ENCODE assay signal across 10 cellular contexts in genomic region chr3:134372405-134373277, GRCh38. TPM values are rescaled to one million over a fixed set of nuclear protein-coding genes. Genes with fewer than 3 reads are reported as not detected.
DNase-seq lines count a peak whose midpoint lies in the region; ATAC-seq, FAIRE-seq and TF ChIP-seq lines count a peak whose summit lies in the region.
"Had no signal": no experiment of that assay in that cellular context is flagged by ENCODE, and none has a peak within 500 bp of the region (broad histone marks: within the 10 kb centered on the region; RNA-seq: fewer than 3 reads in every experiment).

No MANE protein-coding gene starts in this region.

- no peaks in the 10 kb centered on the region for H3K9me3 Mint-ChIP-seq in astrocyte (ENCODE audit: unreplicated experiment)
- H3K9me3 Mint-ChIP-seq: activated T-helper 1 cell treated with anti-CD3 and anti-CD28 coated beads, Interleukin-12 subunit alpha, Interleukin-12 subunit beta, Interleukin-2, Interleukin-4 antibody, amounts not matched to agents 30 ng/mL and 10 ng/mL and 1 ng/mL, durations not matched to agents 14 hours and 24 hours and 36 hours; memory B cell had no signal

- H3K79me2 ChIP-seq in GM23248 (ENCODE audit: insufficient read depth) (peaks cover 66% of the 10 kb centered on the region), astrocyte (ENCODE audit: insufficient read depth, low read length) (peaks cover 68% of the 10 kb centered on the region)

- H2AFZ ChIP-seq in GM23248: no peak overlapping the region
- no peak overlapping the region for H2AFZ ChIP-seq in astrocyte (ENCODE audit: low read depth, low read length)

- H3K9me3 ChIP-seq in GM23248 (ENCODE audit: low read depth) (no peaks in the 10 kb centered on the region), astrocyte (ENCODE audit: insufficient read depth, low read depth, low read length) (no peaks in the 10 kb centered on the region), iPS-18a (ENCODE audit: control insufficient read depth, low read depth, low read length) (no peaks in the 10 kb centered on the region), skeletal muscle satellite cell (replicated peaks; ENCODE audit: low read length) (no peaks in the 10 kb centered on the region)

- H3K4me2 ChIP-seq in GM23248 (ENCODE audit: unreplicated experiment) (peak overlapping the region; percentile 95), astrocyte (ENCODE audit: low read length) (peak overlapping the region; percentile 100), skeletal muscle satellite cell (ENCODE audit: low read length) (peak overlapping the region; percentile 98)

- peak overlapping the region; percentile 99 for H3K27ac ChIP-seq in GM23248
- peak overlapping the region; percentile 100 for H3K27ac ChIP-seq in astrocyte (ENCODE audit: low read depth, low read length)
- peak overlapping the region; percentile 84 for H3K27ac ChIP-seq in iPS-18a (ENCODE audit: low read length)

- peak overlapping the region; percentile 99 for H3K27ac Mint-ChIP-seq in astrocyte (ENCODE audit: unreplicated experiment)
- H3K27ac Mint-ChIP-seq: activated T-helper 1 cell treated with anti-CD3 and anti-CD28 coated beads, Interleukin-12 subunit alpha, Interleukin-12 subunit beta, Interleukin-2, Interleukin-4 antibody, amounts not matched to agents 30 ng/mL and 10 ng/mL and 1 ng/mL, durations not matched to agents 14 hours and 24 hours and 36 hours; memory B cell had no signal

- H4K20me1 ChIP-seq in GM23248 (ENCODE audit: insufficient read depth) (no peaks in the 10 kb centered on the region), astrocyte (ENCODE audit: insufficient read depth, low read length) (peaks cover 59% of the 10 kb centered on the region)

- 2% methylated on average over 9 of the region's 9 CpGs for WGBS in GM23248 (ENCODE audit: low coverage in 1 of 2, low lambda C conversion rate in 2 of 2, missing lambda C conversion rate in 2 of 2), 2 experiments

- DNase-seq in GM23248: peak; percentile 39
- DNase-seq in astrocyte (ENCODE audit: low read depth): no peak
- no peak for DNase-seq in cerebellar nuclear complex (lab: John Stamatoyannopoulos, UW)
- no peak for DNase-seq in NCI-H69 (lab: John Stamatoyannopoulos, UW)
- no peak for DNase-seq in OCI-M1 (lab: John Stamatoyannopoulos, UW)

- peaks cover 39% of the 10 kb centered on the region for H3K4me1 ChIP-seq in GM23248 (ENCODE audit: insufficient read depth)
- peaks cover 59% of the 10 kb centered on the region for H3K4me1 ChIP-seq in astrocyte (ENCODE audit: insufficient read depth, low read length)
- peaks cover 21% of the 10 kb centered on the region for H3K4me1 ChIP-seq in iPS-18a (ENCODE audit: control insufficient read depth, low read depth, low read length)
- H3K4me1 ChIP-seq in skeletal muscle satellite cell (ENCODE audit: control insufficient read depth, insufficient read depth, low read length): peaks cover 59% of the 10 kb centered on the region

- H3K27me3 ChIP-seq in GM23248 (replicated peaks; ENCODE audit: insufficient read depth) (no peaks in the 10 kb centered on the region), astrocyte (ENCODE audit: insufficient read depth, low read length) (no peaks in the 10 kb centered on the region), iPS-18a (ENCODE audit: control insufficient read depth, insufficient read depth, low read length) (peaks cover 36% of the 10 kb centered on the region), skeletal muscle satellite cell (ENCODE audit: control insufficient read depth, insufficient read depth, low read length) (no peaks in the 10 kb centered on the region)

- H3K4me1 Mint-ChIP-seq in astrocyte (ENCODE audit: low read depth, unreplicated experiment): peaks cover 43% of the 10 kb centered on the region

- H3K36me3 Mint-ChIP-seq in astrocyte (ENCODE audit: low read depth, unreplicated experiment): peaks cover 17% of the 10 kb centered on the region
- H3K36me3 Mint-ChIP-seq: memory B cell had no signal

- H3K36me3 ChIP-seq in GM23248 (ENCODE audit: low read depth) (peaks cover 53% of the 10 kb centered on the region), astrocyte (ENCODE audit: insufficient read depth, low read length) (peaks cover 35% of the 10 kb centered on the region), iPS-18a (ENCODE audit: control insufficient read depth, low read depth, low read length) (peaks cover 42% of the 10 kb centered on the region), skeletal muscle satellite cell (ENCODE audit: insufficient read depth, low read length) (peaks cover 63% of the 10 kb centered on the region)

- no peaks in the 10 kb centered on the region for H3K9me2 ChIP-seq in GM23248 (ENCODE audit: insufficient read depth)

- TF ChIP-seq CTCF in astrocyte (IDR thresholded peaks at IDR 0.05; ENCODE audit: insufficient read depth, low read depth, low read length): no peak

- peaks cover 51% of the 10 kb centered on the region for H3F3A ChIP-seq in GM23248 (ENCODE audit: insufficient read depth)

- H3K4me3 Mint-ChIP-seq in astrocyte (ENCODE audit: unreplicated experiment): peak overlapping the region; percentile 96
- H3K4me3 Mint-ChIP-seq: activated T-helper 1 cell treated with anti-CD3 and anti-CD28 coated beads, Interleukin-12 subunit alpha, Interleukin-12 subunit beta, Interleukin-2, Interleukin-4 antibody, amounts not matched to agents 30 ng/mL and 10 ng/mL and 1 ng/mL, durations not matched to agents 14 hours and 24 hours and 36 hours; memory B cell had no signal

- H3K9ac ChIP-seq in GM23248: peak overlapping the region; percentile 100
- peak overlapping the region; percentile 100 for H3K9ac ChIP-seq in astrocyte (ENCODE audit: low read length)
- peak overlapping the region; percentile 97 for H3K9ac ChIP-seq in iPS-18a (ENCODE audit: low read length)
- H3K9ac ChIP-seq in skeletal muscle satellite cell (ENCODE audit: low read depth, low read length): peak overlapping the region; percentile 100

- H3K4me3 ChIP-seq in GM23248 (peak overlapping the region; percentile 100), astrocyte (ENCODE audit: insufficient read depth, low read depth, low read length) (peak overlapping the region; percentile 99), iPS-18a (ENCODE audit: low read length) (peak overlapping the region; percentile 86), skeletal muscle satellite cell (ENCODE audit: low read length) (peak overlapping the region; percentile 100)

- no peak for ATAC-seq in HG02981 (IDR thresholded peaks at IDR 0.05; ENCODE audit: unreplicated experiment)

- H3K27me3 Mint-ChIP-seq in astrocyte (ENCODE audit: low read depth, unreplicated experiment): peaks cover 5% of the 10 kb centered on the region

- peak; percentile 52 for FAIRE-seq in astrocyte (lab: Jason Lieb, UNC)

- in situ Hi-C loops in GM23248 (cut with MboI): no loop called here

RNA-seq across cellular contexts. Expression of gene AMOTL2, which starts 1.6 kb away (rescaled TPM):
- 336 and 347 TPM in 2 replicates for total RNA-seq in GM23248 (2014; rRNA removed; shearing (Covaris generic))
- 156 TPM in 2 replicates for polyA plus RNA-seq in GM23248 (2016; fragmentation: Nextera tagmentation; extraction: Ambion mirVana)
- total RNA-seq in astrocyte: 150 and 197 TPM in 2 replicates
- total RNA-seq in skeletal muscle satellite cell (2012; rRNA removed): 40.8 and 77.5 TPM in 2 replicates
- total RNA-seq: activated T-helper 1 cell treated with anti-CD3 and anti-CD28 coated beads, Interleukin-12 subunit alpha, Interleukin-12 subunit beta, Interleukin-2, Interleukin-4 antibody, amounts not matched to agents 30 ng/mL and 10 ng/mL and 1 ng/mL, durations not matched to agents 14 hours and 24 hours and 36 hours had no signal
